8 cellular contexts compared by ENCODE assay signal in the genomic region with DNA sequence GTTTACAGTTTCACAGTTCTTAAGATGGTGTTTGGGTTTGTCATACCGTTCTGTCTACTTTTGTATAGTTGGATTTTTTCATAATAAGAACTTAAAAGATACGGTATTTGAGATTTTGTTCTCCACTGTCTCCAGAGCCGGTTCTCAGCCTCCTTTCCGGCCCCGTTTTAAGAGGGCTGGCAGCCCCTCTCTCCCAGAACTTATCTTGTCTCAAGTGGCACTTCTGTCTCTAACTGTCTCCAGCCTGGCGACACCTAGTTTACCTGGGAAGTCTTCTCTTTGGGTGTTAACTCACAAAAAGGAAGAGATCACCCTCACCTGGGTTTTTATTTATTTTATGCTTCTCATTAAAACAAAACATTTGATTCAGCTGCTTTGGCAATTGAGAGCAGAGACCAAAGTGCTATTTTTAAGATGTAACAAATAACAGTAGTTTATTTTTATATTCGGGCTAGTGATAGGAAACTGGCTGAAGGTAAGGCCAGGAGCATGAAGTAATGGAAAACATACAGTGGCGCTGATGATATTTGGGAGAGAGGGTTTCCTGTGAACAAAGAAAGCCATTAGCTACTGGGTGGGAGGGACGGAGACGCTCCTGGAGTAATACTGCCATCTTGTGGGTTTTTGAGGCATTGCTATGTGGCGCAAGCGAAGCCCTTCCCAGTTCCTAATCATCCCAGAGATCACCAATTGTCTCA. TPM values are rescaled to one million over a fixed set of nuclear protein-coding genes. Genes with fewer than 3 reads are reported as not detected.
DNase-seq lines count a peak whose midpoint lies in the region; ATAC-seq and TF ChIP-seq lines count a peak whose summit lies in the region.

No MANE protein-coding gene starts in this region.

- peaks cover 6% of the 10 kb centered on the region; the same call in 1 of the 2 replicates for H3K4me1 ChIP-seq in HAP-1
- H3K4me1 ChIP-seq in MM.1S (ENCODE audit: low read length) = no peaks in the 10 kb centered on the region
- H3K4me1 ChIP-seq in uterus = no peaks in the 10 kb centered on the region

- H3K79me2 ChIP-seq in MM.1S (ENCODE audit: low read length) = no peaks in the 10 kb centered on the region

- no peaks in the 10 kb centered on the region for H4K20me1 ChIP-seq in MM.1S (ENCODE audit: insufficient read depth, low read length)

- H3K27ac Mint-ChIP-seq in activated naive CD4-positive, alpha-beta T cell treated with anti-CD3 and anti-CD28 coated beads, Interleukin-2, amount 50 U/mL, for 72 hours = peak overlapping the region in 1 of 2 donors; percentile 66

- H3K4me2 ChIP-seq in MM.1S (ENCODE audit: low read depth, low read length) = peak overlapping the region; percentile 41; the same call in 1 of the 2 replicates

- no peaks in the 10 kb centered on the region for H3K9me2 ChIP-seq in MM.1S (replicated peaks; ENCODE audit: insufficient read depth, low read length)

- peak; percentile 73 for TF ChIP-seq CTCF in MM.1S (IDR thresholded peaks at IDR 0.05; ENCODE audit: low read length)
- peak; percentile 94 to 97 (median 96) for TF ChIP-seq CTCF in uterus (IDR thresholded peaks at IDR 0.05)

- no peak overlapping the region for H3K9ac ChIP-seq in MM.1S (ENCODE audit: low read length)

- in situ Hi-C loops in HAP-1 (cut with MboI; ENCODE audit: low sequenced_read_pairs) = loop anchor here (25.0 kb wide), 1 partner anchor 645 kb away; no protein-coding TSS in a partner anchor

- no peak for TF ChIP-seq POLR2A in uterus (IDR thresholded peaks at IDR 0.05)

- H2AFZ ChIP-seq in MM.1S (ENCODE audit: low read length) = no peak overlapping the region

- ATAC-seq in activated naive CD4-positive, alpha-beta T cell treated with anti-CD3 and anti-CD28 coated beads, Interleukin-2, amount 50 U/mL, for 72 hours = peak; percentile 80 to 85
- ATAC-seq in Right ventricle myocardium superior (ENCODE audit: poor library complexity) = peak; percentile 97

- H3K27me3 ChIP-seq in HAP-1 (ENCODE audit: low read depth) (no peaks in the 10 kb centered on the region), MM.1S (replicated peaks; ENCODE audit: insufficient read depth, low read length) (no peaks in the 10 kb centered on the region), uterus (no peaks in the 10 kb centered on the region)

- peak overlapping the region; percentile 39; the same call in 1 of the 2 replicates for H3K4me3 ChIP-seq in GM08714 (ENCODE audit: low read length)
- no peak overlapping the region for H3K4me3 ChIP-seq in HAP-1
- no peak overlapping the region for H3K4me3 ChIP-seq in MM.1S (ENCODE audit: low read length)
- no peak overlapping the region for H3K4me3 ChIP-seq in uterus

- no peaks in the 10 kb centered on the region for H3K36me3 Mint-ChIP-seq in activated naive CD4-positive, alpha-beta T cell treated with anti-CD3 and anti-CD28 coated beads, Interleukin-2, amount 50 U/mL, for 72 hours

- no peaks in the 10 kb centered on the region for H3K36me3 ChIP-seq in HAP-1 (replicated peaks)
- no peaks in the 10 kb centered on the region for H3K36me3 ChIP-seq in MM.1S (replicated peaks; ENCODE audit: insufficient read depth, low read length)
- H3K36me3 ChIP-seq in uterus = no peaks in the 10 kb centered on the region

- H3K27ac ChIP-seq in MM.1S (ENCODE audit: low read length) (no peak overlapping the region), uterus (peak overlapping the region; percentile 53 to 65)

- no peaks in the 10 kb centered on the region for H3F3A ChIP-seq in MM.1S (ENCODE audit: insufficient read depth, low read length)

- H3K9me3 ChIP-seq in HAP-1 = no peaks in the 10 kb centered on the region
- H3K9me3 ChIP-seq in MM.1S (replicated peaks; ENCODE audit: insufficient read depth, low read length) = no peaks in the 10 kb centered on the region
- no peaks in the 10 kb centered on the region for H3K9me3 ChIP-seq in uterus

- intact Hi-C loops in Right ventricle myocardium superior (cut with DNase I) (loop anchor here (5.0 kb wide), 3 partner anchors 80 to 410 kb away; a partner anchor contains a TSS), posterior cingulate gyrus (cut with DNase I) (loop anchor here (1.0 to 10.0 kb wide), 4 partner anchors 52 to 1922 kb away; a partner anchor contains a TSS), uterus (cut with DNase I; ENCODE audit: low total_unique reads) (no loop called here)

- peak; percentile 69 to 71 for DNase-seq in HAP-1 (ENCODE audit: low spot score in 2 of 2)
- DNase-seq in MM.1S = no peak
- DNase-seq in SK-N-DZ (ENCODE audit: low spot score) = peak; percentile 63
- peak; percentile 66 to 71 for DNase-seq in activated naive CD4-positive, alpha-beta T cell treated with anti-CD3 and anti-CD28 coated beads, Interleukin-2, amount 50 U/mL, for 72 hours (ENCODE audit: low spot score in 2 of 2)
- peak; percentile 54 for DNase-seq in Right ventricle myocardium superior
- peak in 7 of 10 donors; percentile 33 to 93 (median 66) for DNase-seq in posterior cingulate gyrus
- peak; percentile 75 to 77 for DNase-seq in uterus

- H3K9me3 Mint-ChIP-seq in activated naive CD4-positive, alpha-beta T cell treated with anti-CD3 and anti-CD28 coated beads, Interleukin-2, amount 50 U/mL, for 72 hours = no peaks in the 10 kb centered on the region

RNA-seq across cellular contexts. Expression of a gene that starts 48.3 kb away (rescaled TPM):
- 0.65 and 0.96 TPM in 2 replicates for polyA plus RNA-seq in SK-N-DZ (2014; cell fraction: cytosol; rRNA removed)
- 0.79 and 1.6 TPM in 2 replicates for polyA plus RNA-seq in SK-N-DZ (2014; cell fraction: nucleus; rRNA removed)
- 1 to 10 TPM; 1.2 to 4.3 TPM for total RNA-seq in activated naive CD4-positive, alpha-beta T cell treated with anti-CD3 and anti-CD28 coated beads, Interleukin-2, amount 50 U/mL, for 72 hours
- 3.4 TPM for total RNA-seq in Right ventricle myocardium superior
- 10 to 100 TPM in 1 of 4 donors, 1 to 10 TPM in 3; 2.8 to 13.5 (median 6.9) TPM for total RNA-seq in uterus
